Comparison of ENCODE assay signal across 32 cellular contexts in the genomic region with DNA sequence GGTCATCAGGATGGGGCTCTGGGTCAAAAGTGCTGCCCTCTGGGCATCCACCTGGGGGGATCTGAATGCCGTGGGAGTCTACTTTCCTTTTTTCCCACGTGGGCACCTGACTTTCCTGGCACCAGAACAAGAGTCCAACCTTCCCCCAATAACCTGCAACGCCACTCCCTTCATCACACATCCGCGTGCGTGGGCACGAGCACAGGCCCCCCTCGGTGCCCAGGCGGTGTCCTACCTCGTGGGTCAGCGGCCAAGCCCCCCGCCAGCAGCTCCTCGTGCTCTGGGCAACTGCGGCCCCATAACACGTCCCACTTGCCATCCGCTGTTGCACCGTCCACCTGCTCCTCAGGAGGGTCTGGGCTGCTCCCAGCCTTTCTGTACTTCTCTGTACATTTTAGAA.
DNase-seq lines count a peak whose midpoint lies in the region; ATAC-seq and TF ChIP-seq lines count a peak whose summit lies in the region.
"Had no signal": no experiment of that assay in that cellular context is flagged by ENCODE, and none has a peak within 500 bp of the region (broad histone marks: within the 10 kb centered on the region; RNA-seq: fewer than 3 reads in every experiment).

No MANE protein-coding gene starts in this region.

- no peaks in the 10 kb centered on the region for H3K9me3 Mint-ChIP-seq in WTC11
- no peaks in the 10 kb centered on the region for H3K9me3 Mint-ChIP-seq in mesothelial cell of epicardium
- H3K9me3 Mint-ChIP-seq in CD4-positive, alpha-beta memory T cell = no peaks in the 10 kb centered on the region
- no peaks in the 10 kb centered on the region for H3K9me3 Mint-ChIP-seq in MCF 10A (ENCODE audit: unreplicated experiment)
- H3K9me3 Mint-ChIP-seq: activated CD4-positive, alpha-beta memory T cell treated with anti-CD3 and anti-CD28 coated beads for 36 hours; activated naive CD4-positive, alpha-beta T cell treated with anti-CD3 and anti-CD28 coated beads, Interleukin-2, amount 50 U/mL, for 72 hours; CD4-positive, alpha-beta T cell; stimulated activated effector memory CD8-positive, alpha-beta T cell treated with anti-CD3 and anti-CD28 coated beads, Interleukin-12 subunit alpha, Interleukin-12 subunit beta, amount 100 ng/mL, for 72 hours had no signal

- H3K4me1 ChIP-seq in upper lobe of right lung = no peaks in the 10 kb centered on the region
- H3K4me1 ChIP-seq in CD4-positive, alpha-beta memory T cell (ENCODE audit: insufficient read depth, low read length) = no peaks in the 10 kb centered on the region
- H3K4me1 ChIP-seq: colonic mucosa, gastroesophageal sphincter had no signal

- peaks cover 31% of the 10 kb centered on the region for H3K27me3 ChIP-seq in upper lobe of right lung
- no peaks in the 10 kb centered on the region for H3K27me3 ChIP-seq in CD4-positive, alpha-beta memory T cell (ENCODE audit: insufficient read depth, low read length)

- no peak overlapping the region for H3K4me3 ChIP-seq in upper lobe of right lung
- no peak overlapping the region for H3K4me3 ChIP-seq in CD4-positive, alpha-beta memory T cell (ENCODE audit: low read length in 2 of 2)
- H3K4me3 ChIP-seq: A549, colonic mucosa, gastroesophageal sphincter had no signal

- H3K4me3 Mint-ChIP-seq in WTC11 = no peak overlapping the region
- no peak overlapping the region for H3K4me3 Mint-ChIP-seq in mesothelial cell of epicardium
- no peak overlapping the region for H3K4me3 Mint-ChIP-seq in CD4-positive, alpha-beta memory T cell
- no peak overlapping the region for H3K4me3 Mint-ChIP-seq in MCF 10A (ENCODE audit: unreplicated experiment)
- H3K4me3 Mint-ChIP-seq: activated CD4-positive, alpha-beta memory T cell treated with anti-CD3 and anti-CD28 coated beads for 36 hours; CD4-positive, alpha-beta T cell; stimulated activated effector memory CD8-positive, alpha-beta T cell treated with anti-CD3 and anti-CD28 coated beads, Interleukin-12 subunit alpha, Interleukin-12 subunit beta, amount 100 ng/mL, for 72 hours had no signal

- no peaks in the 10 kb centered on the region for H3K36me3 ChIP-seq in upper lobe of right lung
- no peaks in the 10 kb centered on the region for H3K36me3 ChIP-seq in CD4-positive, alpha-beta memory T cell (ENCODE audit: insufficient read depth, low read length)
- H3K36me3 ChIP-seq: colonic mucosa, gastroesophageal sphincter, neutrophil had no signal

- H3K27ac ChIP-seq in upper lobe of right lung = no peak overlapping the region
- no peak overlapping the region for H3K27ac ChIP-seq in CD4-positive, alpha-beta memory T cell (ENCODE audit: low read depth, low read length)
- H3K27ac ChIP-seq: A549, colonic mucosa, gastroesophageal sphincter, neutrophil had no signal

- CTCF ChIA-PET in WTC11 (lab: Charles Lee) (interaction anchor here (0.6 kb wide), 1 partner anchor 52 kb away, joined by 3 read pairs; no protein-coding TSS in a partner anchor), MCF 10A (lab: Yijun Ruan, JAX) (interaction anchor here (0.7 kb wide), 1 partner anchor 42 kb away, joined by 3 read pairs; no protein-coding TSS in a partner anchor)
- CTCF ChIA-PET in CD4-positive, alpha-beta memory T cell (lab: Charles Lee; ENCODE audit: partially characterized antibody) = no interaction called here

- POLR2A ChIA-PET in WTC11 (lab: Charles Lee) (no interaction called here), MCF 10A (lab: Yijun Ruan, JAX) (no interaction called here)
- POLR2A ChIA-PET in CD4-positive, alpha-beta memory T cell (lab: Charles Lee; ENCODE audit: partially characterized antibody) = no interaction called here

- H3K9me3 ChIP-seq in upper lobe of right lung = no peaks in the 10 kb centered on the region
- no peaks in the 10 kb centered on the region for H3K9me3 ChIP-seq in CD4-positive, alpha-beta memory T cell (ENCODE audit: control insufficient read depth in 1 of 2, low read length in 2 of 2)
- H3K9me3 ChIP-seq: A549, colonic mucosa, gastroesophageal sphincter, neutrophil had no signal

- H3K36me3 Mint-ChIP-seq in WTC11 (no peaks in the 10 kb centered on the region), mesothelial cell of epicardium (no peaks in the 10 kb centered on the region), MCF 10A (ENCODE audit: insufficient read depth, unreplicated experiment) (no peaks in the 10 kb centered on the region)
- H3K36me3 Mint-ChIP-seq in CD4-positive, alpha-beta memory T cell = no peaks in the 10 kb centered on the region
- H3K36me3 Mint-ChIP-seq: activated CD4-positive, alpha-beta memory T cell treated with anti-CD3 and anti-CD28 coated beads for 36 hours; activated naive CD4-positive, alpha-beta T cell treated with anti-CD3 and anti-CD28 coated beads, Interleukin-2, amount 50 U/mL, for 72 hours; stimulated activated effector memory CD8-positive, alpha-beta T cell treated with anti-CD3 and anti-CD28 coated beads, Interleukin-12 subunit alpha, Interleukin-12 subunit beta, amount 100 ng/mL, for 72 hours had no signal

- DNase-seq in cardiac septum (ENCODE audit: low spot score) = peak; percentile 27
- DNase-seq in left ventricle myocardium superior = no peak
- peak; percentile 5 for DNase-seq in WTC11 (ENCODE audit: low spot score)
- DNase-seq in mesothelial cell of epicardium (ENCODE audit: low spot score in 2 of 2, unreplicated experiment in 2 of 2) = peak; percentile 10 to 36
- peak; percentile 59 for DNase-seq in upper lobe of right lung
- DNase-seq in CD4-positive, alpha-beta memory T cell = no peak
- no peak for DNase-seq in MCF 10A (ENCODE audit: unreplicated experiment)
- DNase-seq: activated CD4-positive, alpha-beta memory T cell treated with anti-CD3 and anti-CD28 coated beads for 36 hours; activated CD4-positive, CD25-positive, alpha-beta regulatory T cell treated with anti-CD3 and anti-CD28 coated beads, Interleukin-2, amount 50 U/mL, for 72 hours; anterior cingulate cortex; colonic mucosa; effector CD4-positive, alpha-beta T cell; EL; hippocampal formation; KBM-7; mesenchymal stem cell; NCI-H1105 treated with DMSO at 0.1 percent for 48 hours; NCI-H2029; NCI-H524 treated with DMSO at 0.1 percent for 48 hours; SHP77; stimulated activated CD4-positive, alpha-beta T cell treated with anti-CD3 and anti-CD28 coated beads, Interleukin-15, amount 100 ng/mL, for 24 hours; T-helper 2 cell; trophoblast cell had no signal

- no TSS peak for BruUV-seq in MCF 10A (replicated peaks; lab: Mats Ljungman, UMichigan)

- peaks cover 9% of the 10 kb centered on the region for H3K4me1 Mint-ChIP-seq in WTC11
- H3K4me1 Mint-ChIP-seq in mesothelial cell of epicardium = no peaks in the 10 kb centered on the region
- no peaks in the 10 kb centered on the region for H3K4me1 Mint-ChIP-seq in CD4-positive, alpha-beta memory T cell
- H3K4me1 Mint-ChIP-seq in MCF 10A (ENCODE audit: insufficient read depth, unreplicated experiment) = no peaks in the 10 kb centered on the region
- H3K4me1 Mint-ChIP-seq: stimulated activated effector memory CD8-positive, alpha-beta T cell treated with anti-CD3 and anti-CD28 coated beads, Interleukin-12 subunit alpha, Interleukin-12 subunit beta, amount 100 ng/mL, for 72 hours had no signal

- TF ChIP-seq CTCF in WTC11 (IDR thresholded peaks at IDR 0.05) = no peak
- TF ChIP-seq CTCF in mesothelial cell of epicardium (IDR thresholded peaks at IDR 0.05; ENCODE audit: unreplicated experiment) = no peak
- TF ChIP-seq CTCF in upper lobe of right lung (IDR thresholded peaks at IDR 0.05) = no peak
- no peak for TF ChIP-seq CTCF in MCF 10A (IDR thresholded peaks at IDR 0.05; ENCODE audit: unreplicated experiment)

- intact Hi-C loops in cardiac septum (cut with DNase I) = no loop called here
- intact Hi-C loops in left ventricle myocardium superior (cut with micrococcal nuclease) = no loop called here
- intact Hi-C loops in upper lobe of right lung (cut with DNase I) = no loop called here
- intact Hi-C loops in CD4-positive, alpha-beta memory T cell (cut with micrococcal nuclease) = no loop called here
- intact Hi-C loops in MCF 10A (cut with micrococcal nuclease) = no loop called here

- no peaks in the 10 kb centered on the region; the same call in 1 of the 2 replicates for H3K27me3 Mint-ChIP-seq in WTC11 (ENCODE audit: low read depth)
- H3K27me3 Mint-ChIP-seq in mesothelial cell of epicardium (ENCODE audit: low read depth) = peaks cover 36% of the 10 kb centered on the region
- peaks cover 18 to 22% of the 10 kb centered on the region in 2 donors for H3K27me3 Mint-ChIP-seq in CD4-positive, alpha-beta memory T cell
- H3K27me3 Mint-ChIP-seq in MCF 10A (ENCODE audit: insufficient read depth, unreplicated experiment) = peaks cover 14% of the 10 kb centered on the region

- ATAC-seq in left ventricle myocardium superior = no peak
- no peak for ATAC-seq in WTC11
- no peak for ATAC-seq in upper lobe of right lung
- ATAC-seq in HG03139 (IDR thresholded peaks at IDR 0.05; ENCODE audit: unreplicated experiment) = no peak
- ATAC-seq: A549; activated naive CD4-positive, alpha-beta T cell treated with anti-CD3 and anti-CD28 coated beads, Interleukin-2, amount 50 U/mL, for 72 hours; gastroesophageal sphincter; left colon; stimulated activated effector memory CD8-positive, alpha-beta T cell treated with anti-CD3 and anti-CD28 coated beads, Interleukin-12 subunit alpha, Interleukin-12 subunit beta, amount 100 ng/mL, for 72 hours had no signal

- H3K27ac Mint-ChIP-seq in WTC11 (no peak overlapping the region), mesothelial cell of epicardium (no peak overlapping the region), MCF 10A (ENCODE audit: low read depth, unreplicated experiment) (no peak overlapping the region)
- H3K27ac Mint-ChIP-seq in CD4-positive, alpha-beta memory T cell = no peak overlapping the region
- H3K27ac Mint-ChIP-seq: activated CD4-positive, alpha-beta memory T cell treated with anti-CD3 and anti-CD28 coated beads for 36 hours; activated naive CD4-positive, alpha-beta T cell treated with anti-CD3 and anti-CD28 coated beads, Interleukin-2, amount 50 U/mL, for 72 hours; CD4-positive, alpha-beta T cell; progenitor cell of endocrine pancreas; stimulated activated effector memory CD8-positive, alpha-beta T cell treated with anti-CD3 and anti-CD28 coated beads, Interleukin-12 subunit alpha, Interleukin-12 subunit beta, amount 100 ng/mL, for 72 hours had no signal

TF ChIP-seq in WTC11, 78 proteins besides CTCF, POLR2A, EP300 and RAD21 (continues in another document):
- TF ChIP-seq SP1 (CRISPR knock-in tag; conservative IDR thresholded peaks at IDR 0.05) (no peak), GTF2I (CRISPR knock-in tag; conservative IDR thresholded peaks at IDR 0.05) (no peak), ZNF138 (CRISPR knock-in tag; conservative IDR thresholded peaks at IDR 0.05) (no peak)

Comparison
In these comparisons a context has a peak if more than half of its experiments do, and no peak if none do; other contexts are left out.
1. DNase-seq: peak in cardiac septum (single experiment), WTC11 (single experiment), mesothelial cell of epicardium (2 of 2) and upper lobe of right lung (single experiment); none in left ventricle myocardium superior (single experiment), CD4-positive, alpha-beta memory T cell (0 of 5) and MCF 10A (single experiment).